2 cellular contexts compared by ENCODE assay signal in genomic region chr6:36856277-36856676, GRCh38.
TF ChIP-seq lines count a peak whose summit lies in the region.

No MANE protein-coding gene starts in this region.

TF ChIP-seq in IMR-90, 13 proteins besides CTCF, POLR2A, EP300 and RAD21:
- TF ChIP-seq CHD1 (IDR thresholded peaks at IDR 0.05; ENCODE audit: low read depth, low read length) = no peak
- no peak for TF ChIP-seq USF2 (IDR thresholded peaks at IDR 0.05; ENCODE audit: low read depth, low read length)
- no peak for TF ChIP-seq RFX5 (IDR thresholded peaks at IDR 0.05; ENCODE audit: low read depth, low read length)
- no peak for TF ChIP-seq MXI1 (IDR thresholded peaks at IDR 0.05; ENCODE audit: borderline replicate concordance, low read depth, low read length)
- no peak for TF ChIP-seq FOS (IDR thresholded peaks at IDR 0.05; ENCODE audit: low read depth, low read length)
- no peak for TF ChIP-seq MAZ (IDR thresholded peaks at IDR 0.05; ENCODE audit: borderline replicate concordance, low read depth, low read length)
- no peak for TF ChIP-seq NFE2L2 (IDR thresholded peaks at IDR 0.05; ENCODE audit: low read depth, low read length)
- no peak for TF ChIP-seq CEBPB (IDR thresholded peaks at IDR 0.05; ENCODE audit: low read depth, low read length)
- TF ChIP-seq MAFK (IDR thresholded peaks at IDR 0.05; ENCODE audit: low read depth, low read length) = no peak
- no peak for TF ChIP-seq RCOR1 (IDR thresholded peaks at IDR 0.05; ENCODE audit: insufficient replicate concordance, low read length)
- no peak for TF ChIP-seq ELK1 (IDR thresholded peaks at IDR 0.05; ENCODE audit: borderline replicate concordance, low read depth, low read length)
- no peak for TF ChIP-seq SMC3 (IDR thresholded peaks at IDR 0.05; ENCODE audit: low read depth, low read length)
TF ChIP-seq in IMR-90: peak in this region for 0.

TF ChIP-seq in K562, 482 proteins besides CTCF, POLR2A, EP300 and RAD21:
- TF ChIP-seq NFXL1 (CRISPR knock-in tag; IDR thresholded peaks at IDR 0.05) (no peak), NFIX (CRISPR knock-in tag; IDR thresholded peaks at IDR 0.05; ENCODE audit: low read depth) (peak; percentile 38; the same call in 1 of the 2 replicates), NFIC (IDR thresholded peaks at IDR 0.05) (peak; percentile 78)
